ENCODE assay signal across 8 cellular contexts in the genomic region with DNA sequence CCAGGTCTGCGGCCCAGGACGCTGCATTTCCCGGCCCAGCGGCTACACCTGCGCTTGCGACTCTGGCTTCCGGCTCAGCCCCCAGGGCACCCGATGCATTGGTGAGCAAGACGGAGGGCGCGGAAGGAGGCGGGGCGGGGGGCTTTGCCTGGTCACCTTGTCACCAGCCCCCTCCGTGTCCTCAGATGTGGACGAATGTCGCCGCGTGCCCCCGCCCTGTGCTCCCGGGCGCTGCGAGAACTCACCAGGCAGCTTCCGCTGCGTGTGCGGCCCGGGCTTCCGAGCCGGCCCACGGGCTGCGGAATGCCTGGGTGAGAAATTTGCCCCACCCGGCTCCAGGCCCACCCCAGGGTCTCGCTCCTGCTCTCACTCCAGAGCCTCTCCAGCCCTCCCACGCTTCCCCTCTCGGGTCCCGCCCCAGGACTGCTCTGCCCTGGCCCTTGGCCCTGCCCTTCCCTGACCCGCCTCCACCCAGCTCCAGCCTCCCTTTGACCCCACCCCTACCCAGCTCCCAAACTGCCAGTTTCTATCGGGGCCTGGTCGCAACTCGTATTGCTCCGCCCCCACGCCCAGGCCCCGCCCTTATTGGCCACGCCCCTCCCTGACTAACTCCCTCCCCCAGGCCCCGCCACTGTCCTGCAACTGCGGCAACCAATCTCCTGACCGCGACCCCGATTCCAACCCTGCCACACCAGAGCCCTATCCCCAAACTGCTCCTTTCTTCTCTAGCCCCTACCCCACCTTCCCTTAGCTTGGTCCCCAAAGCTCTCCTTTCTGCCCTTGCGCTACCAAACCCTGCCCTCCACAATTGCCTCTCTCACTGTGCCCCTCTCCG. TPM values are rescaled to one million over a fixed set of nuclear protein-coding genes. Genes with fewer than 3 reads are reported as not detected.
DNase-seq lines count a peak whose midpoint lies in the region; ATAC-seq and TF ChIP-seq lines count a peak whose summit lies in the region.

No MANE protein-coding gene starts in this region.

- H3K36me3 ChIP-seq in SJSA1, result no peaks in the 10 kb centered on the region
- H3K36me3 ChIP-seq in upper lobe of left lung, result no peaks in the 10 kb centered on the region

- H3K4me1 ChIP-seq in SJSA1 (replicated peaks), result peaks cover 33% of the 10 kb centered on the region
- H3K4me1 ChIP-seq in upper lobe of left lung, result peaks cover 48 to 62% (median 54%) of the 10 kb centered on the region in 4 donors

- DNase-seq in A172 (ENCODE audit: low spot score), result peak; percentile 78
- DNase-seq in SJSA1 (ENCODE audit: low read depth in 1 of 2, low spot score in 2 of 2), result peak; percentile 48 to 95
- peak; percentile 91 for DNase-seq in activated naive CD4-positive, alpha-beta T cell treated with Interleukin-2 at 50 U/mL for 16 hours
- DNase-seq in Right ventricle myocardium inferior (ENCODE audit: missing footprints), result peak; percentile 91
- DNase-seq in posterior cingulate gyrus, result peak in 8 of 10 donors; percentile 38 to 96 (median 74)
- DNase-seq in upper lobe of left lung, result peak; percentile 95 to 98

- no peak for TF ChIP-seq CTCF in upper lobe of left lung (IDR thresholded peaks at IDR 0.05)

- intact Hi-C loops in Right ventricle myocardium inferior (cut with DNase I) (no loop called here), posterior cingulate gyrus (cut with DNase I) (no loop called here)

- TF ChIP-seq EP300 in upper lobe of left lung (IDR thresholded peaks at IDR 0.05), result no peak

- peak; percentile 30 for ATAC-seq in GM18520 (IDR thresholded peaks at IDR 0.05; ENCODE audit: unreplicated experiment)
- peak; percentile 53 for ATAC-seq in HG03342 (IDR thresholded peaks at IDR 0.05; ENCODE audit: unreplicated experiment)
- peak; percentile 59 for ATAC-seq in Right ventricle myocardium inferior
- ATAC-seq in upper lobe of left lung (ENCODE audit: low FRiP score in 2 of 2), result peak; percentile 86 to 91

- WGBS in upper lobe of left lung, 2 donors, result 11 to 21% methylated on average over 18 to 50 of the region's 50 CpGs

- peak in 2 of 4 donors; percentile 24 to 73 for TF ChIP-seq POLR2A in upper lobe of left lung (IDR thresholded peaks at IDR 0.05)

- no peak overlapping the region for H3K27ac ChIP-seq in SJSA1
- H3K27ac ChIP-seq in upper lobe of left lung, result peak overlapping the region; percentile 73 to 87 (median 80)

- H3K4me3 ChIP-seq in SJSA1 (peak overlapping the region; percentile 36), upper lobe of left lung (peak overlapping the region in 3 of 4 donors; percentile 49 to 55 (median 53))

- H3K27me3 ChIP-seq in SJSA1 (replicated peaks), result no peaks in the 10 kb centered on the region
- H3K27me3 ChIP-seq in upper lobe of left lung, result peaks cover 0 to 20% (median 0%) of the 10 kb centered on the region in 4 donors

- H3K9me3 ChIP-seq in SJSA1 (replicated peaks), result no peaks in the 10 kb centered on the region
- no peaks in the 10 kb centered on the region for H3K9me3 ChIP-seq in upper lobe of left lung

RNA-seq across cellular contexts. Expression of gene LTBP4, which starts 8.6 kb away (rescaled TPM):
- 10.8 and 13.9 TPM in 2 replicates for total RNA-seq in A172 (2014; rRNA removed; shearing (Covaris generic))
- 16.5 and 23.7 TPM in 2 replicates for total RNA-seq in SJSA1 (2014; rRNA removed; shearing (Covaris generic))
- total RNA-seq in Right ventricle myocardium inferior (324 TPM), upper lobe of left lung (100 to 1,000 TPM; 125 to 541 (median 401) TPM)

RNA-seq across cellular contexts. Expression of gene SHKBP1, which starts 33.1 kb away (rescaled TPM):
- total RNA-seq in A172 (2014; rRNA removed; shearing (Covaris generic)), result 43.8 and 70.2 TPM in 2 replicates
- total RNA-seq in SJSA1 (2014; rRNA removed; shearing (Covaris generic)), result 16.2 and 16.4 TPM in 2 replicates
- total RNA-seq in Right ventricle myocardium inferior (20.6 TPM), upper lobe of left lung (100 to 1,000 TPM in 2 of 6 donors, 10 to 100 TPM in 4; 60.6 to 232 (median 90.2) TPM)

Comparison
In these comparisons a context has a peak if more than half of its experiments do, and no peak if none do; other contexts are left out.
1. ATAC-seq: peak in every context shown above with its lines; median percentile 88 in upper lobe of left lung; 59 in Right ventricle myocardium inferior; 53 in HG03342; 30 in GM18520.